18 cellular contexts compared by ENCODE assay signal in the genomic region with DNA sequence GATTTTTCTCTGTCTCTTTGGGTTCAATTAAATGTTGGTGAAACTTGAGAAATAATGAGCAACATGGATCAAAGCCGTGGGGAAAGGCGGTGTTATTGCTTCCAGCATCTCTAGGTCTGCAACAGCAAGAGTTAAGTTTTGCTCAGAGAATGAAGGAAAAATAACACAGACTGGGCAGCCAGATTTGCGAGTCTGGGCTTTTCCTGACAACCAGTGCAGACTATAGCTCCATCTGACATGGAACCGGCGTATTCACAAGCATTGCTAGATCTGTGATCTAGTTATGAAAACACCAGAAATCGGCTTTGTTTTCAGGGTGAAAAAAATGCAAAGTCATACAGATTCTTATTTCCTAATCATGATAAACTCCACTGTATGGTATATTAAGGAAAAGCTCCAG.
DNase-seq lines count a peak whose midpoint lies in the region; ATAC-seq and TF ChIP-seq lines count a peak whose summit lies in the region.
"Had no signal": no experiment of that assay in that cellular context is flagged by ENCODE, and none has a peak within 500 bp of the region (broad histone marks: within the 10 kb centered on the region; RNA-seq: fewer than 3 reads in every experiment).

No MANE protein-coding gene starts in this region.

- H3K4me3 ChIP-seq in SK-N-SH (ENCODE audit: low read depth in 2 of 2, low read length in 1 of 2) (no peak overlapping the region), choroid plexus epithelial cell (ENCODE audit: low read depth, low read length) (peak overlapping the region; percentile 37)

- no peaks in the 10 kb centered on the region for H3K27me3 ChIP-seq in SK-N-SH (ENCODE audit: insufficient read depth)

- CTCF ChIA-PET in SK-N-SH (lab: Yijun Ruan, JAX): interaction anchor here (0.8 kb wide), 1 partner anchor 17 kb away, joined by 3 read pairs; no protein-coding TSS in a partner anchor

- no peak overlapping the region for H2AFZ ChIP-seq in SK-N-SH (ENCODE audit: low read depth)

- no peak for TF ChIP-seq EP300 in SK-N-SH (IDR thresholded peaks at IDR 0.05; ENCODE audit: borderline replicate concordance in 1 of 2, low read depth in 1 of 2, low read length in 1 of 2)

- H3K9ac ChIP-seq in SK-N-SH: no peak overlapping the region

- 0 out of 2 replicates have a peak overlapping the region, but pooled peaks have one; percentile 8 for H3K4me2 ChIP-seq in SK-N-SH

- peaks cover 2% of the 10 kb centered on the region for H3K27me3 Mint-ChIP-seq in nephron progenitor cell (ENCODE audit: low read depth, poor library complexity)
- no peaks in the 10 kb centered on the region for H3K27me3 Mint-ChIP-seq in activated T-cell treated with anti-CD3 and anti-CD28 coated beads, Interleukin-2, amount 50 U/mL, for 72 hours (ENCODE audit: low read depth)
- H3K27me3 Mint-ChIP-seq: IgD-negative memory B cell had no signal

- H4K20me1 ChIP-seq in SK-N-SH (ENCODE audit: insufficient read depth): no peaks in the 10 kb centered on the region

- POLR2A ChIA-PET in SK-N-SH (lab: Yijun Ruan, JAX): no interaction called here

- peaks cover 0 to 15% of the 10 kb centered on the region in 2 experiments; a peak in 1 of 4 replicates for H3K4me1 ChIP-seq in SK-N-SH (ENCODE audit: control insufficient read depth in 1 of 2, insufficient read depth in 2 of 2, low read depth in 1 of 2, low read length in 1 of 2)

- no peak for TF ChIP-seq RAD21 in SK-N-SH (IDR thresholded peaks at IDR 0.05; ENCODE audit: low read length)

- DNase-seq in Ammon's horn (ENCODE audit: low spot score) (peak; percentile 33), SK-N-SH (no peak), choroid plexus epithelial cell (ENCODE audit: low read depth) (peak; percentile 62), nephron progenitor cell (no peak), cardiac septum (ENCODE audit: low spot score) (no peak), omental fat pad (ENCODE audit: low spot score) (no peak)
- DNase-seq in activated T-cell treated with anti-CD3 and anti-CD28 coated beads, Interleukin-2, amount 50 U/mL, for 72 hours: no peak
- DNase-seq in activated CD4-positive, alpha-beta T cell treated with anti-CD3 and anti-CD28 coated beads for 48 hours: no peak
- DNase-seq: ACHN, EL, H9, NCI-H1417 treated with DMSO at 0.1 percent for 48 hours, NCI-H2029, NCI-H510A, NCI-H82, Right ventricle myocardium superior had no signal

- intact Hi-C loops in cardiac septum (cut with DNase I): no loop called here

- 74% methylated on average over 6 of the region's 6 CpGs for WGBS in SK-N-SH (ENCODE audit: low lambda C conversion rate)

- peaks cover 41% of the 10 kb centered on the region for H3K4me1 Mint-ChIP-seq in nephron progenitor cell
- H3K4me1 Mint-ChIP-seq in activated T-cell treated with anti-CD3 and anti-CD28 coated beads, Interleukin-2, amount 50 U/mL, for 72 hours (ENCODE audit: low read depth): peaks cover 17% of the 10 kb centered on the region

- no peak overlapping the region for H3K27ac ChIP-seq in SK-N-SH (ENCODE audit: low read depth in 2 of 2, low read length in 1 of 2)

- H3K79me2 ChIP-seq in SK-N-SH (ENCODE audit: insufficient read depth): no peaks in the 10 kb centered on the region

- H3K27ac Mint-ChIP-seq in nephron progenitor cell: peak overlapping the region; percentile 26
- H3K27ac Mint-ChIP-seq in activated T-cell treated with anti-CD3 and anti-CD28 coated beads, Interleukin-2, amount 50 U/mL, for 72 hours: no peak overlapping the region
- H3K27ac Mint-ChIP-seq: H9 had no signal

- no peaks in the 10 kb centered on the region for H3K36me3 ChIP-seq in SK-N-SH (replicated peaks in 1 of 2; ENCODE audit: control insufficient read depth in 1 of 2, insufficient read depth in 2 of 2, low read length in 1 of 2)

- peaks cover 4% of the 10 kb centered on the region for H3K9me3 Mint-ChIP-seq in nephron progenitor cell
- peaks cover 2 to 3% of the 10 kb centered on the region in 2 donors for H3K9me3 Mint-ChIP-seq in activated T-cell treated with anti-CD3 and anti-CD28 coated beads, Interleukin-2, amount 50 U/mL, for 72 hours
- H3K9me3 Mint-ChIP-seq: H9 had no signal

- no peaks in the 10 kb centered on the region for H3K36me3 Mint-ChIP-seq in nephron progenitor cell (ENCODE audit: low read depth)
- peaks cover 2 to 5% of the 10 kb centered on the region in 2 donors for H3K36me3 Mint-ChIP-seq in activated T-cell treated with anti-CD3 and anti-CD28 coated beads, Interleukin-2, amount 50 U/mL, for 72 hours (ENCODE audit: insufficient read depth in 2 of 2)

- no peaks in the 10 kb centered on the region for H3K9me2 ChIP-seq in SK-N-SH

- peaks cover 5% of the 10 kb centered on the region for H3F3A ChIP-seq in SK-N-SH (replicated peaks; ENCODE audit: insufficient read depth)

- no peaks in the 10 kb centered on the region for H3K9me3 ChIP-seq in SK-N-SH

- no peak overlapping the region for H3K4me3 Mint-ChIP-seq in nephron progenitor cell
- H3K4me3 Mint-ChIP-seq in activated T-cell treated with anti-CD3 and anti-CD28 coated beads, Interleukin-2, amount 50 U/mL, for 72 hours: no peak overlapping the region
- H3K4me3 Mint-ChIP-seq: H9 had no signal

- TF ChIP-seq CTCF in SK-N-SH (IDR thresholded peaks at IDR 0.05) (no peak), choroid plexus epithelial cell (conservative IDR thresholded peaks at IDR 0.05; ENCODE audit: low read depth, low read length) (no peak), nephron progenitor cell (IDR thresholded peaks at IDR 0.05) (no peak), omental fat pad (IDR thresholded peaks at IDR 0.05) (no peak)

- ATAC-seq in activated T-cell treated with anti-CD3 and anti-CD28 coated beads, Interleukin-2, amount 50 U/mL, for 72 hours (replicated peaks in 1 of 2): no peak
- ATAC-seq in omental fat pad (ENCODE audit: low FRiP score): no peak
- ATAC-seq: Panc1 had no signal

TF ChIP-seq in SK-N-SH, 30 proteins besides CTCF, POLR2A, EP300 and RAD21:
- no peak for TF ChIP-seq TAF1 (IDR thresholded peaks at IDR 0.05; ENCODE audit: borderline replicate concordance, low read depth, low read length)
- TF ChIP-seq, protein P1, sequence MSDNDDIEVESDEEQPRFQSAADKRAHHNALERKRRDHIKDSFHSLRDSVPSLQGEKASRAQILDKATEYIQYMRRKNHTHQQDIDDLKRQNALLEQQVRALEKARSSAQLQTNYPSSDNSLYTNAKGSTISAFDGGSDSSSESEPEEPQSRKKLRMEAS (IDR thresholded peaks at IDR 0.05; ENCODE audit: low read depth): no peak
- TF ChIP-seq, protein P2, sequence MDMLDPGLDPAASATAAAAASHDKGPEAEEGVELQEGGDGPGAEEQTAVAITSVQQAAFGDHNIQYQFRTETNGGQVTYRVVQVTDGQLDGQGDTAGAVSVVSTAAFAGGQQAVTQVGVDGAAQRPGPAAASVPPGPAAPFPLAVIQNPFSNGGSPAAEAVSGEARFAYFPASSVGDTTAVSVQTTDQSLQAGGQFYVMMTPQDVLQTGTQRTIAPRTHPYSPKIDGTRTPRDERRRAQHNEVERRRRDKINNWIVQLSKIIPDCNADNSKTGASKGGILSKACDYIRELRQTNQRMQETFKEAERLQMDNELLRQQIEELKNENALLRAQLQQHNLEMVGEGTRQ (IDR thresholded peaks at IDR 0.05; ENCODE audit: borderline replicate concordance, low read depth, low read length): no peak
- no peak for TF ChIP-seq SIN3A (IDR thresholded peaks at IDR 0.05; ENCODE audit: borderline replicate concordance, low read depth, low read length)
- TF ChIP-seq RFX5 (IDR thresholded peaks at IDR 0.05; ENCODE audit: low read length): no peak
- TF ChIP-seq EZH2phosphoT487 (IDR thresholded peaks at IDR 0.05; ENCODE audit: borderline replicate concordance, low read depth): no peak
- no peak for TF ChIP-seq MXI1 (IDR thresholded peaks at IDR 0.05; ENCODE audit: low read depth, low read length)
- TF ChIP-seq NFIC (IDR thresholded peaks at IDR 0.05; ENCODE audit: borderline replicate concordance): no peak
- TF ChIP-seq, protein P3, sequence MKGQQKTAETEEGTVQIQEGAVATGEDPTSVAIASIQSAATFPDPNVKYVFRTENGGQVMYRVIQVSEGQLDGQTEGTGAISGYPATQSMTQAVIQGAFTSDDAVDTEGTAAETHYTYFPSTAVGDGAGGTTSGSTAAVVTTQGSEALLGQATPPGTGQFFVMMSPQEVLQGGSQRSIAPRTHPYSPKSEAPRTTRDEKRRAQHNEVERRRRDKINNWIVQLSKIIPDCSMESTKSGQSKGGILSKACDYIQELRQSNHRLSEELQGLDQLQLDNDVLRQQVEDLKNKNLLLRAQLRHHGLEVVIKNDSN (IDR thresholded peaks at IDR 0.05; ENCODE audit: borderline replicate concordance, low read depth): no peak
- no peak for TF ChIP-seq FOXM1 (IDR thresholded peaks at IDR 0.05; ENCODE audit: low read depth)
- no peak for TF ChIP-seq JUND (IDR thresholded peaks at IDR 0.05)
- TF ChIP-seq TCF12 (IDR thresholded peaks at IDR 0.05): no peak
- TF ChIP-seq GABPA (IDR thresholded peaks at IDR 0.05; ENCODE audit: low read depth): no peak
- no peak for TF ChIP-seq FOXJ3 (CRISPR knock-in tag; IDR thresholded peaks at IDR 0.05)
TF ChIP-seq in SK-N-SH: peak in this region for 0.

Comparison
In these comparisons a context has a peak if more than half of its experiments do, and no peak if none do; other contexts are left out.
1. DNase-seq: peak in Ammon's horn (single experiment) and choroid plexus epithelial cell (single experiment); none in SK-N-SH (single experiment), nephron progenitor cell (single experiment), activated T-cell treated with anti-CD3 and anti-CD28 coated beads, Interleukin-2, amount 50 U/mL, for 72 hours (0 of 2), activated CD4-positive, alpha-beta T cell treated with anti-CD3 and anti-CD28 coated beads for 48 hours (single experiment), cardiac septum (single experiment) and omental fat pad (single experiment).